In the genomic region with DNA sequence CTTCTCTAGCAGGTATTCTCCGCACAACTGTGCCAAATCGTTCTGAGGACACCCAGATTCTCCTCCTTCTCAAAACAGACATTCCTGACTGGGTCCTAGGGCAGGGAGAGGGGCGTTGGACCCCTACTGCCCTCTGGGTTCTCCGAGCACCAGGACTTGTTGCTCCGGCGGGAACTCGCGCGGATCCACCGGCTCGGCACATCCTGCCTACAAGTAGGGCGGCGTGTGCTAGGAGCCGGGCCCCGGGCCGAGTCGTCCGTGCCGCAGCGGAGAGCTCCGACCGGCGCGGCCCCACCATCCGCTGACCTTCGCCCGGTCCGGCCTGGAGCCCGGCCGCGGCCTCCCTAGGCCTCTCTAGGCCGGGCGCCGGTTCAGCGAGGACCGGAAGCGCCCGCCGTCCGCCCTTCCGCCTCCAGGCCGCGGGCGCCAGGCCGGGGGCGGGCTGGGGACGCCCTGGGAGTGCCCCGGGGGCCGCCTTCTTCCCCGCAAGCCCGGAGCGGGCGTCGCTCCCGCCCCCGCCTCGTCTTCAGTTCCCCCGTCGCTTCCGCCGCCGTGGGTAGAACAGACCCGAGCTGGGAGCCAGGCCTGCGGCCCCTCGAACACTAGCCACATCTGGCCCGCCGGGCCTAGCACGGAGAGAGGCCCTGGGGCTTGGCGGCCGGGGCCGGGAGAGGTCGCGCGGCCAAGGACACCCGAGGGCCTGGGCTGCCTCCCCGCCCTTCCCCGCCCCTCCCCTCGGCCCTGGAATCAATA, we compare ENCODE assay signal across 2 cellular contexts.
TF ChIP-seq lines count a peak whose summit lies in the region.

No MANE protein-coding gene starts in this region.

TF ChIP-seq in H1, 55 proteins besides CTCF, POLR2A, EP300 and RAD21 (continues in another document):
- TF ChIP-seq CHD2 (IDR thresholded peaks at IDR 0.05; ENCODE audit: low read length) (no peak), EZH2 (IDR thresholded peaks at IDR 0.05; ENCODE audit: low read depth, low read length, severe bottlenecking) (no peak), TCF12 (IDR thresholded peaks at IDR 0.05; ENCODE audit: low read depth, low read length) (no peak), MAFK (IDR thresholded peaks at IDR 0.05; ENCODE audit: low read depth, low read length) (no peak), GTF2F1 (IDR thresholded peaks at IDR 0.05; ENCODE audit: borderline replicate concordance, low read depth, low read length) (no peak), SIX5 (IDR thresholded peaks at IDR 0.05; ENCODE audit: low read depth, low read length) (no peak), TBP (IDR thresholded peaks at IDR 0.05; ENCODE audit: low read depth, low read length) (0 out of 2 replicates have a peak, but pooled peaks have one; percentile 21), BCL11A (IDR thresholded peaks at IDR 0.05; ENCODE audit: low read depth in 2 of 2, low read length in 2 of 2) (no peak), EGR1 (IDR thresholded peaks at IDR 0.05; ENCODE audit: borderline replicate concordance, low read depth, low read length) (peak; percentile 67; the same call in 1 of the 2 replicates), RNF2 (IDR thresholded peaks at IDR 0.05; ENCODE audit: borderline replicate concordance, low read depth, low read length, missing control alignments, poor library complexity, severe bottlenecking) (no peak), CBX5 (IDR thresholded peaks at IDR 0.05; ENCODE audit: low read depth, low read length) (no peak), NRF1 (IDR thresholded peaks at IDR 0.05; ENCODE audit: low read depth, low read length) (no peak), POLR2AphosphoS5 (IDR thresholded peaks at IDR 0.05; ENCODE audit: low read depth, low read length) (no peak), ZNF274 (IDR thresholded peaks at IDR 0.05; ENCODE audit: borderline replicate concordance, extremely low read depth, low read length) (no peak), CREB1 (IDR thresholded peaks at IDR 0.05) (no peak), KDM5A (IDR thresholded peaks at IDR 0.05; ENCODE audit: low read length) (no peak), CHD1 (IDR thresholded peaks at IDR 0.05; ENCODE audit: low read depth, low read length) (0 out of 2 replicates have a peak, but pooled peaks have one; percentile 43), TAF1 (IDR thresholded peaks at IDR 0.05; ENCODE audit: low read depth, low read length) (0 out of 2 replicates have a peak, but pooled peaks have one; percentile 30), BACH1 (IDR thresholded peaks at IDR 0.05; ENCODE audit: low read length) (0 out of 2 replicates have a peak, but pooled peaks have one; percentile 24), JUND (IDR thresholded peaks at IDR 0.05; ENCODE audit: low read length) (no peak), CEBPB (IDR thresholded peaks at IDR 0.05; ENCODE audit: low read depth, low read length) (no peak), YY1 (IDR thresholded peaks at IDR 0.05; ENCODE audit: low read depth, low read length) (no peak), HDAC2 (IDR thresholded peaks at IDR 0.05; ENCODE audit: borderline replicate concordance in 1 of 2, low read depth in 2 of 2, low read length in 2 of 2) (no peak; a peak in 1 of 4 replicates), SRF (IDR thresholded peaks at IDR 0.05; ENCODE audit: low read depth, low read length) (no peak), PHF8 (conservative IDR thresholded peaks at IDR 0.05; ENCODE audit: low read depth, low read length) (peak; percentile 62), RBBP5 (IDR thresholded peaks at IDR 0.05; ENCODE audit: borderline replicate concordance, low read depth, low read length) (peak; percentile 46; the same call in 1 of the 2 replicates), ASH2L (IDR thresholded peaks at IDR 0.05; ENCODE audit: low read length) (no peak), BRCA1 (IDR thresholded peaks at IDR 0.05; ENCODE audit: low read depth, low read length) (no peak), CTBP2 (IDR thresholded peaks at IDR 0.05; ENCODE audit: borderline replicate concordance, insufficient read depth, insufficient read length, low read length) (no peak), KDM4A (IDR thresholded peaks at IDR 0.05; ENCODE audit: low read depth, low read length, severe bottlenecking) (peak; percentile 46), SAP30 (IDR thresholded peaks at IDR 0.05; ENCODE audit: insufficient read depth, insufficient replicate concordance, low read length) (no peak), SP2 (IDR thresholded peaks at IDR 0.05; ENCODE audit: low read length) (no peak), SP1 (IDR thresholded peaks at IDR 0.05; ENCODE audit: low read depth, low read length) (no peak), SUZ12 (IDR thresholded peaks at IDR 0.05; ENCODE audit: low read length) (no peak; the same call in 1 of the 2 replicates), RXRA (IDR thresholded peaks at IDR 0.05; ENCODE audit: insufficient read depth, low read depth, low read length) (no peak)
- TF ChIP-seq, protein P1, sequence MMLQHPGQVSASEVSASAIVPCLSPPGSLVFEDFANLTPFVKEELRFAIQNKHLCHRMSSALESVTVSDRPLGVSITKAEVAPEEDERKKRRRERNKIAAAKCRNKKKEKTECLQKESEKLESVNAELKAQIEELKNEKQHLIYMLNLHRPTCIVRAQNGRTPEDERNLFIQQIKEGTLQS (IDR thresholded peaks at IDR 0.05; ENCODE audit: insufficient read depth, low read depth, low read length) = no peak
- TF ChIP-seq, protein P2, sequence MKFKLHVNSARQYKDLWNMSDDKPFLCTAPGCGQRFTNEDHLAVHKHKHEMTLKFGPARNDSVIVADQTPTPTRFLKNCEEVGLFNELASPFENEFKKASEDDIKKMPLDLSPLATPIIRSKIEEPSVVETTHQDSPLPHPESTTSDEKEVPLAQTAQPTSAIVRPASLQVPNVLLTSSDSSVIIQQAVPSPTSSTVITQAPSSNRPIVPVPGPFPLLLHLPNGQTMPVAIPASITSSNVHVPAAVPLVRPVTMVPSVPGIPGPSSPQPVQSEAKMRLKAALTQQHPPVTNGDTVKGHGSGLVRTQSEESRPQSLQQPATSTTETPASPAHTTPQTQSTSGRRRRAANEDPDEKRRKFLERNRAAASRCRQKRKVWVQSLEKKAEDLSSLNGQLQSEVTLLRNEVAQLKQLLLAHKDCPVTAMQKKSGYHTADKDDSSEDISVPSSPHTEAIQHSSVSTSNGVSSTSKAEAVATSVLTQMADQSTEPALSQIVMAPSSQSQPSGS (IDR thresholded peaks at IDR 0.05; ENCODE audit: low read length) = no peak
- TF ChIP-seq, protein P3, sequence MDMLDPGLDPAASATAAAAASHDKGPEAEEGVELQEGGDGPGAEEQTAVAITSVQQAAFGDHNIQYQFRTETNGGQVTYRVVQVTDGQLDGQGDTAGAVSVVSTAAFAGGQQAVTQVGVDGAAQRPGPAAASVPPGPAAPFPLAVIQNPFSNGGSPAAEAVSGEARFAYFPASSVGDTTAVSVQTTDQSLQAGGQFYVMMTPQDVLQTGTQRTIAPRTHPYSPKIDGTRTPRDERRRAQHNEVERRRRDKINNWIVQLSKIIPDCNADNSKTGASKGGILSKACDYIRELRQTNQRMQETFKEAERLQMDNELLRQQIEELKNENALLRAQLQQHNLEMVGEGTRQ (IDR thresholded peaks at IDR 0.05; ENCODE audit: low read length) = no peak
- TF ChIP-seq, protein P4, sequence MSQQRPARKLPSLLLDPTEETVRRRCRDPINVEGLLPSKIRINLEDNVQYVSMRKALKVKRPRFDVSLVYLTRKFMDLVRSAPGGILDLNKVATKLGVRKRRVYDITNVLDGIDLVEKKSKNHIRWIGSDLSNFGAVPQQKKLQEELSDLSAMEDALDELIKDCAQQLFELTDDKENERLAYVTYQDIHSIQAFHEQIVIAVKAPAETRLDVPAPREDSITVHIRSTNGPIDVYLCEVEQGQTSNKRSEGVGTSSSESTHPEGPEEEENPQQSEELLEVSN (IDR thresholded peaks at IDR 0.05) = no peak

TF ChIP-seq in liver, 16 proteins besides CTCF, POLR2A, EP300 and RAD21:
- TF ChIP-seq HNF4G (IDR thresholded peaks at IDR 0.05) (no peak), EGR1 (IDR thresholded peaks at IDR 0.05; ENCODE audit: low read depth in 2 of 2) (peak in 1 of 2 donors; percentile 53), GABPA (IDR thresholded peaks at IDR 0.05 in 1 of 2, conservative IDR thresholded peaks at IDR 0.05 in 1 of 2) (peak in 1 of 2 donors; percentile 58), TAF1 (conservative IDR thresholded peaks at IDR 0.05) (peak; percentile 9)
- TF ChIP-seq, protein P1 (IDR thresholded peaks at IDR 0.05) = no peak
